Comparison of ENCODE assay signal across 16 cellular contexts in the genomic region with DNA sequence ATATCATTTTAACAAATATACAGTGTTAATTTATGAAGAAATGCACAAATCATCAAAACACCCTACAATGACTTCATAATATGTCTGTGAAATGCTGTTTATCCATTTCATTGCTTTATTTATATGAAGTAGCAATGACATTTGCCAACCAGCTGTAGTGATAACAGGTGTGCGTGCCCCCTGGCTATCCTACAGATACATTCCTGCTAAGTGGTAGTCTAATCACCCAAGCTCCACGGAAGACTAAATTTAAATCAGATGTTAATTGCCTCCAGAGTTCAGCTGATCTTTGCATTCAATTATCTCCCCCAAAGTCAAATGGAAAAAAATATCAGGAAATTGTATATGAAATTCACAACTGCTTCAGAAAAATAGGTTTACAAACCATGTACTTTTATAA.
DNase-seq lines count a peak whose midpoint lies in the region; ATAC-seq and TF ChIP-seq lines count a peak whose summit lies in the region.
"Had no signal": no experiment of that assay in that cellular context is flagged by ENCODE, and none has a peak within 500 bp of the region (broad histone marks: within the 10 kb centered on the region; RNA-seq: fewer than 3 reads in every experiment).

No MANE protein-coding gene starts in this region.

- H3K27me3 ChIP-seq in SJCRH30, result no peaks in the 10 kb centered on the region
- H3K27me3 ChIP-seq: BLaER1 treated with 17β-estradiol and CSF1 and Interleukin-3, amounts not matched to agents 10 nM and 100 nM had no signal

- no peak for ATAC-seq in SK-N-SH treated with all-trans-retinoic acid at 6 μM for 48 hours
- ATAC-seq in GM18858 (IDR thresholded peaks at IDR 0.05; ENCODE audit: unreplicated experiment), result no peak
- no peak for ATAC-seq in GM18502 (IDR thresholded peaks at IDR 0.05; ENCODE audit: poor library complexity, unreplicated experiment)
- ATAC-seq: CD8-positive, alpha-beta T cell had no signal

- peaks cover 7% of the 10 kb centered on the region; the same call in 1 of the 2 replicates for H3K4me1 ChIP-seq in SJCRH30
- H3K4me1 ChIP-seq: BLaER1 treated with 17β-estradiol and CSF1 and Interleukin-3, amounts not matched to agents 10 nM and 100 nM; Caco-2 had no signal

- no peaks in the 10 kb centered on the region for H3K36me3 ChIP-seq in SJCRH30
- H3K36me3 ChIP-seq: BLaER1 treated with 17β-estradiol and CSF1 and Interleukin-3, amounts not matched to agents 10 nM and 100 nM had no signal

- peak; percentile 33 for DNase-seq in NCI-H2171 treated with DMSO at 0.1 percent for 48 hours (lab: John Stamatoyannopoulos, UW)
- DNase-seq in SJCRH30, result peak; percentile 50
- DNase-seq in NAMALWA (ENCODE audit: low spot score), result no peak
- DNase-seq: 8988T; ACHN; Caco-2; Calu3; CD4-positive, alpha-beta T cell; CD8-positive, alpha-beta T cell; DMS79 treated with DMSO at 0.1 percent for 48 hours; GF-D8 had no signal

- no peaks in the 10 kb centered on the region for H3K9me3 ChIP-seq in SJCRH30 (replicated peaks)
- H3K9me3 ChIP-seq: Caco-2 had no signal

- no peak overlapping the region for H3K27ac ChIP-seq in SJCRH30
- H3K27ac ChIP-seq: BLaER1 treated with 17β-estradiol and CSF1 and Interleukin-3, amounts not matched to agents 10 nM and 100 nM; C4-2B had no signal

- no peak overlapping the region for H3K4me3 ChIP-seq in SJCRH30
- H3K4me3 ChIP-seq: BLaER1 treated with 17β-estradiol and CSF1 and Interleukin-3, amounts not matched to agents 10 nM and 100 nM had no signal

TF ChIP-seq in SK-N-SH treated with all-trans-retinoic acid at 6 μM for 48 hours, 23 proteins besides CTCF, POLR2A, EP300 and RAD21:
- TF ChIP-seq BACH2 (CRISPR knock-in tag; IDR thresholded peaks at IDR 0.05; ENCODE audit: borderline replicate concordance) (no peak), GLIS3 (CRISPR knock-in tag; IDR thresholded peaks at IDR 0.05) (no peak), TCF4 (CRISPR knock-in tag; IDR thresholded peaks at IDR 0.05; ENCODE audit: borderline replicate concordance) (peak; percentile 54; the same call in 1 of the 2 replicates), RARB (CRISPR knock-in tag; IDR thresholded peaks at IDR 0.05) (no peak), POU6F1 (CRISPR knock-in tag; IDR thresholded peaks at IDR 0.05; ENCODE audit: borderline replicate concordance, low read depth) (no peak)
